ENCODE assay signal across 16 cellular contexts in the genomic region with DNA sequence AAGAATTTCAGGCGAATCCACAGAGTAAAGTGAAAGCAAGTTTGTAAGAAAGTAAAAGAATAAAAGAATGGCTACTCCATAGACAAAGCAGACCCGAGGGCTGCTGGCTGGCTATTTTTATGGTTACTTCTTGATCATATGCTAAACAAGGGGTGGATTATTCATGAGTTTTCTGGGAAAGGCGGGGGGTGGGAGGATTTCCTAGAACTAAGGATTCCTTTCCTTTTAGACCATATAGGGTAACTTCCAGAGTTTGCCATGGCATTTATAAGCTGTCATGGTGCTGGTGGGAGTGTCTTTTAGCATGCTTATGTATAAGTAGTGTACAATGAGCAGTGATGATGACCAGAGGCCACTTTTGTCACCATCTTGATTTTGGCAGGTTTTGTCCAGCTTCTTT. TPM values are rescaled to one million over a fixed set of nuclear protein-coding genes. Genes with fewer than 3 reads are reported as not detected.
DNase-seq lines count a peak whose midpoint lies in the region; ATAC-seq and TF ChIP-seq lines count a peak whose summit lies in the region.
"Had no signal": no experiment of that assay in that cellular context is flagged by ENCODE, and none has a peak within 500 bp of the region (broad histone marks: within the 10 kb centered on the region; RNA-seq: fewer than 3 reads in every experiment).

No MANE protein-coding gene starts in this region.

- H3K36me3 ChIP-seq in A673 (ENCODE audit: insufficient read depth, low read length, poor library complexity, severe bottlenecking) (no peaks in the 10 kb centered on the region), HUES64 (ENCODE audit: insufficient read depth, low read length) (no peaks in the 10 kb centered on the region), esophagus squamous epithelium (no peaks in the 10 kb centered on the region)
- H3K36me3 ChIP-seq: right lobe of liver, upper lobe of left lung had no signal

- POLR2A ChIA-PET in A673 (lab: Charles Lee; ENCODE audit: low non-redundant PET), result no interaction called here

- intact Hi-C loops in A673 (cut with micrococcal nuclease; ENCODE audit: unreplicated experiment) (no loop called here), esophagus squamous epithelium (cut with DNase I) (no loop called here)

- H3K9me3 ChIP-seq in A673 (ENCODE audit: low read depth, low read length, poor library complexity, severe bottlenecking) (peaks cover 3% of the 10 kb centered on the region), HUES64 (ENCODE audit: insufficient read depth, low read depth, low read length) (peaks cover 15% of the 10 kb centered on the region), esophagus squamous epithelium (no peaks in the 10 kb centered on the region)
- H3K9me3 ChIP-seq: right lobe of liver, upper lobe of left lung had no signal

- DNase-seq in A673 (ENCODE audit: low spot score) (peak; percentile 31), astrocyte of the hippocampus (ENCODE audit: low read depth, low spot score) (peak; percentile 93), foreskin keratinocyte (peak; percentile 33 to 73), esophagus squamous epithelium (lab: John Stamatoyannopoulos, UW) (no peak), NCI-H2227 (lab: John Stamatoyannopoulos, UW; ENCODE audit: unreplicated experiment) (no peak), NCI-H1694 (lab: John Stamatoyannopoulos, UW) (no peak)
- no peak for DNase-seq in stimulated activated CD4-positive, alpha-beta T cell treated with anti-CD3 and anti-CD28 coated beads, Interleukin-1b, Interleukin-23, amount 100 ng/mL, for 48 hours
- DNase-seq: KG1; NCI-H524 treated with DMSO at 0.1 percent for 48 hours; OCI-M1; right lobe of liver; stimulated activated CD4-positive, alpha-beta T cell treated with anti-CD3 and anti-CD28 coated beads, Interleukin-4, amount 100 ng/mL, for 1 hour; T-cell had no signal

- no peak for ATAC-seq in foreskin keratinocyte
- ATAC-seq: activated naive CD4-positive, alpha-beta T cell treated with anti-CD3 and anti-CD28 coated beads, Interleukin-2, amount 50 U/mL, for 72 hours; right lobe of liver; T-cell had no signal

- no peak overlapping the region for H3K9ac ChIP-seq in HUES64 (ENCODE audit: low read depth, low read length)

- 81% methylated on average over 2 of the region's 3 CpGs for WGBS in HUES64
- 54 to 68% methylated on average over 3 of the region's 3 CpGs for WGBS in esophagus squamous epithelium, 2 donors

- H3K27ac ChIP-seq in A673 (ENCODE audit: low read depth, low read length, poor library complexity, severe bottlenecking) (no peak overlapping the region), HUES64 (ENCODE audit: low read depth, low read length) (0 out of 2 replicates have a peak overlapping the region, but pooled peaks have one; percentile 3), foreskin keratinocyte (peak overlapping the region; percentile 92), esophagus squamous epithelium (no peak overlapping the region)
- H3K27ac ChIP-seq: right lobe of liver, upper lobe of left lung had no signal

- H3K27me3 ChIP-seq in A673 (replicated peaks; ENCODE audit: insufficient read depth, low read depth, low read length, poor library complexity), result no peaks in the 10 kb centered on the region
- H3K27me3 ChIP-seq in HUES64 (ENCODE audit: insufficient read depth, low read length), result no peaks in the 10 kb centered on the region
- H3K27me3 ChIP-seq in foreskin keratinocyte, result no peaks in the 10 kb centered on the region
- H3K27me3 ChIP-seq in esophagus squamous epithelium, result peaks cover 0 to 12% (median 0%) of the 10 kb centered on the region in 4 donors
- H3K27me3 ChIP-seq: right lobe of liver, upper lobe of left lung had no signal

- H3K4me3 ChIP-seq in A673 (ENCODE audit: low read depth, low read length, poor library complexity, severe bottlenecking) (no peak overlapping the region), HUES64 (ENCODE audit: low read length) (no peak overlapping the region), esophagus squamous epithelium (no peak overlapping the region)
- H3K4me3 ChIP-seq: right lobe of liver, upper lobe of left lung had no signal

- TF ChIP-seq CTCF in A673 (conservative IDR thresholded peaks at IDR 0.05; ENCODE audit: low read depth, low read length), result no peak
- TF ChIP-seq CTCF in foreskin keratinocyte (conservative IDR thresholded peaks at IDR 0.05), result no peak
- TF ChIP-seq CTCF in esophagus squamous epithelium (IDR thresholded peaks at IDR 0.05), result no peak

- H3K4me1 ChIP-seq in A673 (ENCODE audit: insufficient read depth, low read length, poor library complexity, severe bottlenecking) (peaks cover 6% of the 10 kb centered on the region), HUES64 (ENCODE audit: insufficient read depth, low read length) (peaks cover 26% of the 10 kb centered on the region), foreskin keratinocyte (peaks cover 46% of the 10 kb centered on the region), esophagus squamous epithelium (peaks cover 3 to 41% (median 15%) of the 10 kb centered on the region in 3 donors)
- H3K4me1 ChIP-seq: right lobe of liver, upper lobe of left lung had no signal

- TF ChIP-seq POLR2A in esophagus squamous epithelium (IDR thresholded peaks at IDR 0.05), result no peak

- CTCF ChIA-PET in A673 (lab: Charles Lee), result interaction anchor here (0.7 kb wide), 1 partner anchor 127 kb away, joined by 5 read pairs; no protein-coding TSS in a partner anchor

- BruUV-seq in A673 (replicated peaks; lab: Mats Ljungman, UMichigan), result no TSS peak

RNA-seq across cellular contexts. Expression of a gene that starts 59.8 kb away (rescaled TPM):
- 0.52 and 1.5 TPM in 2 replicates for total RNA-seq in A673 (2021)
- 3.5 TPM for polyA plus RNA-seq in HUES64 (2013, experiment 1 of 2)
- 2.9 TPM for polyA plus RNA-seq in HUES64 (2013, experiment 2 of 2)
- total RNA-seq in foreskin keratinocyte, result 14.4 and 17.1 TPM in 2 replicates
- 10.8 and 11.1 TPM in 2 replicates for polyA plus RNA-seq in foreskin keratinocyte
- total RNA-seq in esophagus squamous epithelium, result 1 to 10 TPM; 1.1 to 4.0 (median 2.2) TPM
- total RNA-seq: activated naive CD4-positive, alpha-beta T cell treated with anti-CD3 and anti-CD28 coated beads, Interleukin-2, amount 50 U/mL, for 72 hours had no signal

Comparison
In these comparisons a context has a peak if more than half of its experiments do, and no peak if none do; other contexts are left out.
1. DNase-seq: peak in A673 (single experiment), astrocyte of the hippocampus (single experiment) and foreskin keratinocyte (2 of 2); none in esophagus squamous epithelium (single experiment), NCI-H2227 (single experiment), NCI-H1694 (single experiment) and stimulated activated CD4-positive, alpha-beta T cell treated with anti-CD3 and anti-CD28 coated beads, Interleukin-1b, Interleukin-23, amount 100 ng/mL, for 48 hours (single experiment).
2. H3K27ac ChIP-seq: peak in HUES64 (single experiment) and foreskin keratinocyte (single experiment); none in A673 (single experiment) and esophagus squamous epithelium (0 of 4).